In the genomic region with DNA sequence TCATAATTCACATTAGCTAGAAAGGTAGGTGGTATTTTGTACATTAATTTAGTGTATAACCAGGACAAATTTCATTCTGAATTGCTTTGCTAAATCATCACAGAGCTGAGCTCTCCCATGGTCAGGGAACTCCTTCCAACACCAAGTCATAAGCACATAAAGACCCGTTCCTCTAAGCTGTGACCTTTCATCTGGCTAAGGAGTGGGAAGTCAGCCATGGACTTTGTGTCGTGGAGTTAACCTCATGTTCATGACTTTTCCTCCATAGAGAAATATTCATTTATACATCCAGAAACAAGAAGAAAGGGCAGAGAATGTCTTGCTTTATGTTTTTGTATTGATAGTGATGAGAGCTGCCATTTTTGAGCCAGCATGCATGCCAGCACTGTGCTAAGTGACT, we compare ENCODE assay signal across 24 cellular contexts.
"Had no signal": no experiment of that assay in that cellular context is flagged by ENCODE, and none has a peak within 500 bp of the region (broad histone marks: within the 10 kb centered on the region; RNA-seq: fewer than 3 reads in every experiment).

No MANE protein-coding gene starts in this region.

- H3K4me3 Mint-ChIP-seq: activated naive CD4-positive, alpha-beta T cell treated with anti-CD3 and anti-CD28 coated beads for 36 hours; activated naive CD8-positive, alpha-beta T cell treated with anti-CD3 and anti-CD28 coated beads for 36 hours; activated T-helper 1 cell treated with anti-CD3 and anti-CD28 coated beads, Interleukin-12 subunit alpha, Interleukin-12 subunit beta, Interleukin-2, Interleukin-4 antibody, amounts not matched to agents 30 ng/mL and 10 ng/mL and 1 ng/mL, durations not matched to agents 14 hours and 24 hours and 36 hours; memory B cell; naive thymus-derived CD8-positive, alpha-beta T cell; neural progenitor cell; T-helper 17 cell had no signal

- ATAC-seq: activated CD4-positive, CD25-positive, alpha-beta regulatory T cell treated with anti-CD3 and anti-CD28 coated beads, Interleukin-2, amount 50 U/mL, for 24 hours; foreskin keratinocyte; naive thymus-derived CD8-positive, alpha-beta T cell; psoas muscle; T-helper 17 cell had no signal

- H3K27me3 Mint-ChIP-seq: activated naive CD8-positive, alpha-beta T cell treated with anti-CD3 and anti-CD28 coated beads for 36 hours; memory B cell; naive thymus-derived CD8-positive, alpha-beta T cell; T-helper 17 cell had no signal

- DNase-seq: activated CD4-positive, alpha-beta T cell treated with anti-CD3 and anti-CD28 coated beads for 48 hours; activated CD4-positive, alpha-beta T cell treated with anti-CD3 and anti-CD28 coated beads, Interleukin-2, amount 50 U/mL, for 48 hours; activated CD8-positive, alpha-beta memory T cell treated with anti-CD3 and anti-CD28 coated beads for 24 hours; activated effector memory CD4-positive, alpha-beta T cell treated with anti-CD3 and anti-CD28 coated beads, Interleukin-2, amount 50 U/mL, for 16 hours; activated naive CD4-positive, alpha-beta T cell treated with anti-CD3 and anti-CD28 coated beads for 36 hours; activated naive CD8-positive, alpha-beta T cell treated with anti-CD3 and anti-CD28 coated beads for 36 hours; brain microvascular endothelial cell; cortex of kidney; foreskin keratinocyte; heart right ventricle; naive thymus-derived CD8-positive, alpha-beta T cell; occipital lobe; psoas muscle; stimulated activated naive CD4-positive, alpha-beta T cell treated with Interleukin-2 at 50 U/mL for 16 hours; T-helper 17 cell; T1000; testis; transverse colon; WERI-Rb-1 had no signal

- H3K9me3 Mint-ChIP-seq: activated naive CD4-positive, alpha-beta T cell treated with anti-CD3 and anti-CD28 coated beads for 36 hours; activated naive CD8-positive, alpha-beta T cell treated with anti-CD3 and anti-CD28 coated beads for 36 hours; activated T-helper 1 cell treated with anti-CD3 and anti-CD28 coated beads, Interleukin-12 subunit alpha, Interleukin-12 subunit beta, Interleukin-2, Interleukin-4 antibody, amounts not matched to agents 30 ng/mL and 10 ng/mL and 1 ng/mL, durations not matched to agents 14 hours and 24 hours and 36 hours; memory B cell had no signal

- H3K4me3 ChIP-seq: esophagus muscularis mucosa, heart right ventricle, neural progenitor cell, psoas muscle, testis, transverse colon had no signal

- H3K36me3 Mint-ChIP-seq: memory B cell had no signal

- H3K27ac Mint-ChIP-seq: activated naive CD4-positive, alpha-beta T cell treated with anti-CD3 and anti-CD28 coated beads for 36 hours; activated naive CD8-positive, alpha-beta T cell treated with anti-CD3 and anti-CD28 coated beads for 36 hours; activated T-helper 1 cell treated with anti-CD3 and anti-CD28 coated beads, Interleukin-12 subunit alpha, Interleukin-12 subunit beta, Interleukin-2, Interleukin-4 antibody, amounts not matched to agents 30 ng/mL and 10 ng/mL and 1 ng/mL, durations not matched to agents 14 hours and 24 hours and 36 hours; memory B cell; naive thymus-derived CD8-positive, alpha-beta T cell; neural progenitor cell; T-helper 17 cell had no signal

- H3K4me1 Mint-ChIP-seq: activated naive CD8-positive, alpha-beta T cell treated with anti-CD3 and anti-CD28 coated beads for 36 hours; T-helper 17 cell had no signal
